In genomic region chr2:153533803-153534202, GRCh38 we compare ENCODE assay signal across 9 cellular contexts. TPM values are rescaled to one million over a fixed set of nuclear protein-coding genes. Genes with fewer than 3 reads are reported as not detected.
"Had no signal": no experiment of that assay in that cellular context is flagged by ENCODE, and none has a peak within 500 bp of the region (broad histone marks: within the 10 kb centered on the region; RNA-seq: fewer than 3 reads in every experiment).

No MANE protein-coding gene starts in this region.

RNA-seq across cellular contexts. Expression of gene RPRM, which starts 55.2 kb away (rescaled TPM):
- total RNA-seq: dermis blood vessel endothelial cell; esophagus mucosa; gastrocnemius medialis; glomerular endothelial cell; left ventricle myocardium superior; lung microvascular endothelial cell; myocyte; naive thymus-derived CD8-positive, alpha-beta T cell had no signal
- polyA plus RNA-seq: keratinocyte had no signal
